16 cellular contexts compared by ENCODE assay signal in the genomic region with DNA sequence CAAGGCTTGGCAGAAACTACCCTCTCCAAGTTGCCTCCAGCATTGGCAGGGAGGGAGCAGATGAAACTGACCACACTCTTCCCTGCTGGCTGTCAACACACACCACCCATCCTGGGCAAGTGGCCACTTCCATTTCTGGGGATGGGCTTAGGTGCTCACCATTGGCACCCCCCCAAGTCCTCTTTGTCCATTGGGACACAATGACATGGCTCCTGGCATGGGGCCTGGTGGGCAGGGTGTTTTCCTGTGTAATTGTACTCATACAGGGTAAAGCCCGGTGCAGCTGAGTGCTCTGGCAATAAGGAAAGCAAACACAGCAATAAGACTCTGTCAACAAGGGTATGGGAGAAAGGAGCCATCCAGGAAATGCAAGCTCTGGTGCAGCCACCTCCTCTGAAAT. TPM values are rescaled to one million over a fixed set of nuclear protein-coding genes. Genes with fewer than 3 reads are reported as not detected.
DNase-seq lines count a peak whose midpoint lies in the region; ATAC-seq and TF ChIP-seq lines count a peak whose summit lies in the region.
"Had no signal": no experiment of that assay in that cellular context is flagged by ENCODE, and none has a peak within 500 bp of the region (broad histone marks: within the 10 kb centered on the region; RNA-seq: fewer than 3 reads in every experiment).

No MANE protein-coding gene starts in this region.

- no peaks in the 10 kb centered on the region for H3K27me3 Mint-ChIP-seq in activated naive CD4-positive, alpha-beta T cell treated with anti-CD3 and anti-CD28 coated beads for 36 hours (ENCODE audit: low read depth)

- H3K27me3 ChIP-seq in lung (ENCODE audit: control insufficient read depth, insufficient read depth): no peaks in the 10 kb centered on the region

- no peaks in the 10 kb centered on the region for H3K9me3 Mint-ChIP-seq in activated naive CD4-positive, alpha-beta T cell treated with anti-CD3 and anti-CD28 coated beads for 36 hours
- H3K9me3 Mint-ChIP-seq: activated naive CD8-positive, alpha-beta T cell treated with anti-CD3 and anti-CD28 coated beads, Interleukin-2, amount 10 ng/mL, durations not matched to agents 7 days and 5 days; dendritic cell treated with granulocyte-macrophage colony-stimulating factor and Interleukin-4, amounts not matched to agents 40 ng/mL and 50 ng/mL, for 4 days had no signal

- 28 to 38% methylated on average over 1 of the region's 1 CpG for WGBS in lung, 2 donors

- H3K4me1 Mint-ChIP-seq in activated naive CD4-positive, alpha-beta T cell treated with anti-CD3 and anti-CD28 coated beads for 36 hours (ENCODE audit: low read depth): peaks cover 7% of the 10 kb centered on the region
- H3K4me1 Mint-ChIP-seq: activated CD8-positive, alpha-beta memory T cell treated with anti-CD3 and anti-CD28 coated beads, Interleukin-2, amount 10 ng/mL, durations not matched to agents 7 days and 5 days; activated naive CD8-positive, alpha-beta T cell treated with anti-CD3 and anti-CD28 coated beads, Interleukin-2, amount 10 ng/mL, durations not matched to agents 7 days and 5 days had no signal

- no peaks in the 10 kb centered on the region for H3K36me3 Mint-ChIP-seq in activated naive CD4-positive, alpha-beta T cell treated with anti-CD3 and anti-CD28 coated beads for 36 hours (ENCODE audit: low read depth)
- H3K36me3 Mint-ChIP-seq: activated CD8-positive, alpha-beta memory T cell treated with anti-CD3 and anti-CD28 coated beads, Interleukin-2, amount 10 ng/mL, durations not matched to agents 7 days and 5 days; activated naive CD8-positive, alpha-beta T cell treated with anti-CD3 and anti-CD28 coated beads, Interleukin-2, amount 10 ng/mL, durations not matched to agents 7 days and 5 days had no signal

- no peak overlapping the region for H3K27ac Mint-ChIP-seq in activated naive CD4-positive, alpha-beta T cell treated with anti-CD3 and anti-CD28 coated beads for 36 hours
- H3K27ac Mint-ChIP-seq: activated CD8-positive, alpha-beta memory T cell treated with anti-CD3 and anti-CD28 coated beads, Interleukin-2, amount 10 ng/mL, durations not matched to agents 7 days and 5 days; activated naive CD8-positive, alpha-beta T cell treated with anti-CD3 and anti-CD28 coated beads, Interleukin-2, amount 10 ng/mL, durations not matched to agents 7 days and 5 days; dendritic cell treated with granulocyte-macrophage colony-stimulating factor and Interleukin-4, amounts not matched to agents 40 ng/mL and 50 ng/mL, for 4 days had no signal

- TF ChIP-seq CTCF in RWPE1 (conservative IDR thresholded peaks at IDR 0.05; ENCODE audit: low read depth) (no peak), lung (IDR thresholded peaks at IDR 0.05; ENCODE audit: control extremely low read depth, extremely low read depth) (no peak)

- H3K4me3 Mint-ChIP-seq in activated naive CD4-positive, alpha-beta T cell treated with anti-CD3 and anti-CD28 coated beads for 36 hours: no peak overlapping the region
- H3K4me3 Mint-ChIP-seq: activated CD8-positive, alpha-beta memory T cell treated with anti-CD3 and anti-CD28 coated beads, Interleukin-2, amount 10 ng/mL, durations not matched to agents 7 days and 5 days; activated naive CD8-positive, alpha-beta T cell treated with anti-CD3 and anti-CD28 coated beads, Interleukin-2, amount 10 ng/mL, durations not matched to agents 7 days and 5 days; dendritic cell treated with granulocyte-macrophage colony-stimulating factor and Interleukin-4, amounts not matched to agents 40 ng/mL and 50 ng/mL, for 4 days had no signal

- POLR2A ChIA-PET in RWPE1 (lab: Yijun Ruan, JAX; ENCODE audit: low non-redundant PET): no interaction called here

- no peak overlapping the region for H3K4me3 ChIP-seq in lung

- H3K9me3 ChIP-seq in lung (ENCODE audit: control insufficient read depth in 2 of 2, insufficient read depth in 1 of 2, low read length in 1 of 2): no peaks in the 10 kb centered on the region

- ATAC-seq in lung (ENCODE audit: insufficient read depth, low FRiP score) (peak; percentile 55), GM21515 (IDR thresholded peaks at IDR 0.05; ENCODE audit: unreplicated experiment) (no peak)
- ATAC-seq: activated CD8-positive, alpha-beta memory T cell treated with anti-CD3 and anti-CD28 coated beads, Interleukin-2, amount 10 ng/mL, durations not matched to agents 7 days and 5 days; foreskin keratinocyte had no signal

- H3K4me1 ChIP-seq in lung (ENCODE audit: control insufficient read depth in 2 of 2, insufficient read depth in 2 of 2, low read length in 2 of 2): peaks cover 0 to 7% of the 10 kb centered on the region in 2 donors
- H3K4me1 ChIP-seq: foreskin keratinocyte had no signal

- CTCF ChIA-PET in RWPE1 (lab: Yijun Ruan, JAX): interaction anchor here (0.7 kb wide), 1 partner anchor 22 kb away, joined by 3 read pairs; no protein-coding TSS in a partner anchor
- CTCF ChIA-PET in activated naive CD4-positive, alpha-beta T cell treated with anti-CD3 and anti-CD28 coated beads for 36 hours (lab: Charles Lee): interaction anchor here (0.7 kb wide), 1 partner anchor 433 kb away, joined by 3 read pairs; no protein-coding TSS in a partner anchor

- H3K27ac ChIP-seq in RWPE1: peak overlapping the region; percentile 63
- H3K27ac ChIP-seq in lung (ENCODE audit: low read depth in 1 of 2, low read length in 1 of 2): peak overlapping the region in 1 of 2 donors; percentile 72
- H3K27ac ChIP-seq: foreskin keratinocyte had no signal

- DNase-seq in DMS53 treated with DMSO at 0.1 percent for 48 hours (lab: John Stamatoyannopoulos, UW; ENCODE audit: unreplicated experiment) (peak; percentile 87), NCI-H2029 (lab: John Stamatoyannopoulos, UW) (peak; percentile 99), RWPE1 (ENCODE audit: low spot score) (no peak), lung (ENCODE audit: low spot score) (peak; percentile 93), inferior parietal cortex (ENCODE audit: extremely low spot score) (no peak), SIG-M5 (lab: John Stamatoyannopoulos, UW) (no peak)
- no peak for DNase-seq in activated naive CD4-positive, alpha-beta T cell treated with anti-CD3 and anti-CD28 coated beads for 36 hours
- DNase-seq: activated CD8-positive, alpha-beta memory T cell treated with anti-CD3 and anti-CD28 coated beads, Interleukin-2, amount 10 ng/mL, durations not matched to agents 7 days and 5 days; activated naive CD8-positive, alpha-beta T cell treated with anti-CD3 and anti-CD28 coated beads, Interleukin-2, amount 10 ng/mL, durations not matched to agents 7 days and 5 days; AML-193; foreskin keratinocyte; GDM1; islet precursor cell; NCI-H1048 had no signal

- intact Hi-C loops in activated naive CD4-positive, alpha-beta T cell treated with anti-CD3 and anti-CD28 coated beads for 36 hours (cut with micrococcal nuclease): no loop called here

- H3K36me3 ChIP-seq in lung (ENCODE audit: control insufficient read depth in 2 of 2, insufficient read depth in 2 of 2, low read length in 2 of 2): no peaks in the 10 kb centered on the region

RNA-seq across cellular contexts. Expression of a gene that starts 22.6 kb away (rescaled TPM):
- total RNA-seq in lung: 10 to 100 TPM; 16.4 to 58.7 TPM
- polyA plus RNA-seq in lung: 10 to 100 TPM; 41.2 to 41.4 TPM
- not detected for total RNA-seq in activated naive CD4-positive, alpha-beta T cell treated with anti-CD3 and anti-CD28 coated beads for 36 hours
- total RNA-seq: activated CD8-positive, alpha-beta memory T cell treated with anti-CD3 and anti-CD28 coated beads, Interleukin-2, amount 10 ng/mL, durations not matched to agents 7 days and 5 days; activated naive CD8-positive, alpha-beta T cell treated with anti-CD3 and anti-CD28 coated beads, Interleukin-2, amount 10 ng/mL, durations not matched to agents 7 days and 5 days had no signal

Comparison
In these comparisons a context has a peak if more than half of its experiments do, and no peak if none do; other contexts are left out.
1. DNase-seq: peak in DMS53 treated with DMSO at 0.1 percent for 48 hours (single experiment), NCI-H2029 (single experiment) and lung (single experiment); none in RWPE1 (single experiment), inferior parietal cortex (single experiment), SIG-M5 (single experiment) and activated naive CD4-positive, alpha-beta T cell treated with anti-CD3 and anti-CD28 coated beads for 36 hours (single experiment).
2. RNA of a gene that starts 22.6 kb away (total RNA-seq): 16.4 to 58.7 TPM in lung; not detected in activated naive CD4-positive, alpha-beta T cell treated with anti-CD3 and anti-CD28 coated beads for 36 hours; every median in the first group is over 10 times any median in the second.